Comparison of ENCODE assay signal across 1 cellular context in the genomic region with DNA sequence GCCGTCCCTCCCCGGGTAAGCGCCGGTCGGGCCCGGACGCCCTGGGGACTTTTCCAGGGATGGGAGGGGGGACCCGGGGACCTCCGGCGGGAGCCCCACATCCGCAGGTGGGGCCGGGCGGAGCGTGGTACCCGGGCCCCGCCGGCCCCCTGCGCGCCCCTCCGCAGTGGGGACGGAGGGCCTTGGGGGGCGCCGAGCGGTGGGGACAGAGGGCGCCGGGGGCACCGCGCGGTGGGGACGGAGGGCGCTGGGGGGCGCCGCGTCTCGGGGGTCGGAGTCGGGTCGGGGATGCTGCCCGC.
TF ChIP-seq lines count a peak whose summit lies in the region.

No MANE protein-coding gene starts in this region.

TF ChIP-seq in HepG2, 621 proteins besides CTCF, POLR2A, EP300 and RAD21:
- TF ChIP-seq, protein P1, sequence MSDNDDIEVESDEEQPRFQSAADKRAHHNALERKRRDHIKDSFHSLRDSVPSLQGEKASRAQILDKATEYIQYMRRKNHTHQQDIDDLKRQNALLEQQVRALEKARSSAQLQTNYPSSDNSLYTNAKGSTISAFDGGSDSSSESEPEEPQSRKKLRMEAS (IDR thresholded peaks at IDR 0.05): peak; percentile 9; the same call in 1 of the 2 replicates
- TF ChIP-seq ISL2 (CRISPR knock-in tag; IDR thresholded peaks at IDR 0.05) (no peak), DNMT3B (CRISPR knock-in tag; conservative IDR thresholded peaks at IDR 0.05) (no peak), ZSCAN21 (CRISPR knock-in tag; IDR thresholded peaks at IDR 0.05; ENCODE audit: borderline replicate concordance) (0 out of 2 replicates have a peak, but pooled peaks have one; percentile 18), SALL2 (CRISPR knock-in tag; IDR thresholded peaks at IDR 0.05) (no peak), ZNF7 (CRISPR knock-in tag; IDR thresholded peaks at IDR 0.05) (no peak), ZNF790 (CRISPR knock-in tag; IDR thresholded peaks at IDR 0.05; ENCODE audit: borderline replicate concordance) (0 out of 2 replicates have a peak, but pooled peaks have one; percentile 31), EZH2 (conservative IDR thresholded peaks at IDR 0.05; ENCODE audit: low read depth, low read length) (0 out of 2 replicates have a peak, but pooled peaks have one; percentile 9), ZNF546 (CRISPR knock-in tag; conservative IDR thresholded peaks at IDR 0.05) (no peak), ZNF670 (CRISPR knock-in tag; IDR thresholded peaks at IDR 0.05; ENCODE audit: borderline replicate concordance) (no peak)
- TF ChIP-seq, protein P2, sequence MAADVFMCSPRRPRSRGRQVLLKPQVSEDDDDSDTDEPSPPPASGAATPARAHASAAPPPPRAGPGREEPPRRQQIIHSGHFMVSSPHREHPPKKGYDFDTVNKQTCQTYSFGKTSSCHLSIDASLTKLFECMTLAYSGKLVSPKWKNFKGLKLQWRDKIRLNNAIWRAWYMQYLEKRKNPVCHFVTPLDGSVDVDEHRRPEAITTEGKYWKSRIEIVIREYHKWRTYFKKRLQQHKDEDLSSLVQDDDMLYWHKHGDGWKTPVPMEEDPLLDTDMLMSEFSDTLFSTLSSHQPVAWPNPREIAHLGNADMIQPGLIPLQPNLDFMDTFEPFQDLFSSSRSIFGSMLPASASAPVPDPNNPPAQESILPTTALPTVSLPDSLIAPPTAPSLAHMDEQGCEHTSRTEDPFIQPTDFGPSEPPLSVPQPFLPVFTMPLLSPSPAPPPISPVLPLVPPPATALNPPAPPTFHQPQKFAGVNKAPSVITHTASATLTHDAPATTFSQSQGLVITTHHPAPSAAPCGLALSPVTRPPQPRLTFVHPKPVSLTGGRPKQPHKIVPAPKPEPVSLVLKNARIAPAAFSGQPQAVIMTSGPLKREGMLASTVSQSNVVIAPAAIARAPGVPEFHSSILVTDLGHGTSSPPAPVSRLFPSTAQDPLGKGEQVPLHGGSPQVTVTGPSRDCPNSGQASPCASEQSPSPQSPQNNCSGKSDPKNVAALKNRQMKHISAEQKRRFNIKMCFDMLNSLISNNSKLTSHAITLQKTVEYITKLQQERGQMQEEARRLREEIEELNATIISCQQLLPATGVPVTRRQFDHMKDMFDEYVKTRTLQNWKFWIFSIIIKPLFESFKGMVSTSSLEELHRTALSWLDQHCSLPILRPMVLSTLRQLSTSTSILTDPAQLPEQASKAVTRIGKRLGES (CRISPR knock-in tag; IDR thresholded peaks at IDR 0.05; ENCODE audit: borderline replicate concordance): no peak
- TF ChIP-seq, protein P3, sequence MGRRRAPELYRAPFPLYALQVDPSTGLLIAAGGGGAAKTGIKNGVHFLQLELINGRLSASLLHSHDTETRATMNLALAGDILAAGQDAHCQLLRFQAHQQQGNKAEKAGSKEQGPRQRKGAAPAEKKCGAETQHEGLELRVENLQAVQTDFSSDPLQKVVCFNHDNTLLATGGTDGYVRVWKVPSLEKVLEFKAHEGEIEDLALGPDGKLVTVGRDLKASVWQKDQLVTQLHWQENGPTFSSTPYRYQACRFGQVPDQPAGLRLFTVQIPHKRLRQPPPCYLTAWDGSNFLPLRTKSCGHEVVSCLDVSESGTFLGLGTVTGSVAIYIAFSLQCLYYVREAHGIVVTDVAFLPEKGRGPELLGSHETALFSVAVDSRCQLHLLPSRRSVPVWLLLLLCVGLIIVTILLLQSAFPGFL (CRISPR knock-in tag; IDR thresholded peaks at IDR 0.05): no peak
- TF ChIP-seq, protein P4, sequence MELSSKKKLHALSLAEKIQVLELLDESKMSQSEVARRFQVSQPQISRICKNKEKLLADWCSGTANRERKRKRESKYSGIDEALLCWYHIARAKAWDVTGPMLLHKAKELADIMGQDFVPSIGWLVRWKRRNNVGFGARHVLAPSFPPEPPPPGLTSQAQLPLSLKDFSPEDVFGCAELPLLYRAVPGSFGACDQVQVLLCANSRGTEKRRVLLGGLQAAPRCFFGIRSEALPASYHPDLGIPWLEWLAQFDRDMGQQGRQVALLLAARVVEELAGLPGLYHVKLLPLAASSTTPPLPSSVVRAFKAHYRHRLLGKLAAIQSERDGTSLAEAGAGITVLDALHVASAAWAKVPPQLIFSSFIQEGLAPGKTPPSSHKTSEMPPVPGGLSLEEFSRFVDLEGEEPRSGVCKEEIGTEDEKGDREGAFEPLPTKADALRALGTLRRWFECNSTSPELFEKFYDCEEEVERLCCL (CRISPR knock-in tag; IDR thresholded peaks at IDR 0.05; ENCODE audit: borderline replicate concordance): no peak
